In the genomic region with DNA sequence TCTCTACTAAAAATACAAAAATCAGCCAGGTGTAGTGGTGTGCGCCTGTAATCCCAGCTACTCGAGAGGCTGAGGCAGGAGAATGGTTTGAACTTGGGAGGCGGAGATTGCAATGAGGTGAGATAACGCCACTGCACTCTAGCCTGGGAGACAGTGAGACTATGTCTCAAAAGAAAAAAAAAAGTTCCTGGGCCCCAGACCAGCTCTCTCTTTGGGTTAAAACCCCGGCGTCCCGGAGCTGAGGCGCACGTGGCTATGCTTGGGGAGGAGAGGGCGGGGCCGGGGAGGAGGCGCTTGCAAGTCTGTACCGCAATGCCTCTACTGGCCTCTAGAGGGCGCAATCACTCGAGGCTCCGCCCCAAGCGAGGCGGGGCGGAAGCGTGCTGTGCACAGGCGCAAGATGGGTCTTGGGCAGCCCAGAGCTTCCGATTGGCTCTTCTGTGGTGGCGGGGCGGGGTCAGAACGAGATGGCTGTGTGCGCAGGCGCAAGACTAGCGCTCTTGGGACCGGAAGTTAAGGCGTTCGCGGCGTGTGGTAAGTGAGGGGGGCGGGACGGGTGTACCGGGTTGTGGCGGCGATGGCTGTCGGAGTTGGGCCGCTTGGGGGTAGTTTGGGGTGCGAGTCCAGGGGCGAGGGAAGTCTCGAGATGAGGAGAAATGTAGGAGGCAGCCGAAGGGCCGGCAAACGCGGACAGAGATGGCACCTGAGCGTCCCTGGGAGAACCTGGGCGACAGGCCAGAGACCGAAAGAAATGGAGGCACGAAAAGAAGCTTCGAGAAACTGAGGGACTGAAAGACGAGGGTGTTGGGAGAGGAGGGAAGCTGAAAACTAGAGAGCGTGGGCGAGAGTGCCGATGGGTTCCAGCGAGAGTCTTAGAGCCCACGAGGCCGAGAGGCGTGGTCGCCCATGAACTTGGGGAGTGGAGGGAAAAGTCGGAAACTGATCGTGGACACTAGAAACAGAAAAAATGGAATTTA, we compare ENCODE assay signal across 8 cellular contexts.
A peak's percentile ranks its signal among the peaks of the same experiment; 100 is the strongest.
DNase-seq lines count a peak whose midpoint lies in the region; ATAC-seq and TF ChIP-seq lines count a peak whose summit lies in the region.

Gene DHX34, plus strand, starts transcription at position 497 of the 977 bp plus-strand sequence. CDS start 3,716 bp downstream, outside the sequence.

- H3K9me3 Mint-ChIP-seq in central memory CD8-positive, alpha-beta T cell, result no peaks in the 10 kb centered on the region

- DNase-seq in AG10803 (ENCODE audit: low read depth) (peak; percentile 99), NCI-H345 treated with DMSO at 0.1 percent for 48 hours (lab: John Stamatoyannopoulos, UW; ENCODE audit: unreplicated experiment) (peak; percentile 89), inferior parietal cortex (ENCODE audit: extremely low spot score) (peak; percentile 99)
- peak; percentile 96 to 98 (median 98) for DNase-seq in activated CD4-positive, CD25-positive, alpha-beta regulatory T cell (lab: John Stamatoyannopoulos, UW)
- peak; percentile 99 to 100 for DNase-seq in central memory CD8-positive, alpha-beta T cell (ENCODE audit: low spot score in 2 of 2)
- peak; percentile 98 to 99 for DNase-seq in stimulated activated CD4-positive, alpha-beta T cell treated with anti-CD3 and anti-CD28 coated beads, Interleukin-12 subunit alpha, Interleukin-12 subunit beta, amount 100 ng/mL, for 24 hours (ENCODE audit: low read depth in 2 of 2)

- peak; percentile 86 for TF ChIP-seq CTCF in AG10803 (conservative IDR thresholded peaks at IDR 0.05; ENCODE audit: low read length)

- ATAC-seq in GM19023 (IDR thresholded peaks at IDR 0.05; ENCODE audit: unreplicated experiment) (peak; percentile 96), HG03280 (IDR thresholded peaks at IDR 0.05; ENCODE audit: unreplicated experiment) (peak; percentile 97)
- peak; percentile 97 for ATAC-seq in central memory CD8-positive, alpha-beta T cell (replicated peaks; ENCODE audit: extremely low read depth, poor library complexity, severe bottlenecking)

- peak within 1 kb of the TSS; percentile 96 for H3K4me3 Mint-ChIP-seq in central memory CD8-positive, alpha-beta T cell

- H3K36me3 Mint-ChIP-seq in central memory CD8-positive, alpha-beta T cell (ENCODE audit: insufficient read depth), result peaks cover 17% of the 10 kb centered on the region

- peak within 1 kb of the TSS; percentile 49 for H3K27ac Mint-ChIP-seq in central memory CD8-positive, alpha-beta T cell (ENCODE audit: low read depth)

- H3K4me3 ChIP-seq in AG10803 (ENCODE audit: low read length), result peak within 1 kb of the TSS; percentile 97

- H3K4me1 Mint-ChIP-seq in central memory CD8-positive, alpha-beta T cell, result peaks cover 40% of the 10 kb centered on the region

- no peaks in the 10 kb centered on the region for H3K27me3 Mint-ChIP-seq in central memory CD8-positive, alpha-beta T cell

Comparison
In these comparisons a context has a peak if more than half of its experiments do, and no peak if none do; other contexts are left out.
1. Peak in every context shown above with its lines: DNase-seq, ATAC-seq and H3K4me3 ChIP-seq.